In the genomic region with DNA sequence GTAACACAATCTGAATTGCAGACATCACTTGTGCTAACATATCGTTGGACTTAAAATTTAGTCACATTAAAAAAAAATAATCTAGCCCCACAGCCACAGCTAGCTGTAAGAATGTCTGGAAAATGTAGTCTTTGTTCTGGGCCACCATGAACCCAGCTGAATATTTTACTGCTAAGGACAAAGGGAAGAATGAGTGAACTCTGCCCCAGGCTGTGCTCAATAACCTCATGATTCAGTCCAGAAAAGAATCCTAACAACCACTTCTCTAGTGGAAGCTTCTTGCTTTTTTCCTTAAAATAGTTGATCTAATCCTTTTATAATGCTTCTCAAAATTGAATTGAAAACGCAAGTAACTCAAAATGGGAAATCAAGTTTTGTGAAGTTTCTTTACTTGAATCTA, we compare ENCODE assay signal across 22 cellular contexts. TPM values are rescaled to one million over a fixed set of nuclear protein-coding genes. Genes with fewer than 3 reads are reported as not detected.
"Had no signal": no experiment of that assay in that cellular context is flagged by ENCODE, and none has a peak within 500 bp of the region (broad histone marks: within the 10 kb centered on the region; RNA-seq: fewer than 3 reads in every experiment).

No MANE protein-coding gene starts in this region.

- H3K36me3 Mint-ChIP-seq: naive thymus-derived CD4-positive, alpha-beta T cell; WTC11 had no signal

- H3K4me1 Mint-ChIP-seq: activated naive CD4-positive, alpha-beta T cell treated with anti-CD3 and anti-CD28 coated beads, Interleukin-2, amount 50 U/mL, for 24 hours; central memory CD8-positive, alpha-beta T cell; T-helper 17 cell; WTC11 had no signal

- H3K4me3 ChIP-seq: body of pancreas, tibial artery had no signal

- H3K27ac Mint-ChIP-seq: activated CD4-positive, alpha-beta memory T cell treated with anti-CD3 and anti-CD28 coated beads, Interleukin-2, amount 10 ng/mL, durations not matched to agents 7 days and 5 days; activated naive CD4-positive, alpha-beta T cell treated with anti-CD3 and anti-CD28 coated beads, Interleukin-2, amount 50 U/mL, for 24 hours; activated T-cell treated with anti-CD3 and anti-CD28 coated beads, Interleukin-2, amount 50 U/mL, for 24 hours; immature natural killer cell; naive thymus-derived CD4-positive, alpha-beta T cell; T-helper 17 cell; WTC11 had no signal

- H3K4me3 Mint-ChIP-seq: activated CD4-positive, alpha-beta memory T cell treated with anti-CD3 and anti-CD28 coated beads, Interleukin-2, amount 10 ng/mL, durations not matched to agents 7 days and 5 days; activated naive CD4-positive, alpha-beta T cell treated with anti-CD3 and anti-CD28 coated beads, Interleukin-2, amount 50 U/mL, for 24 hours; activated T-cell treated with anti-CD3 and anti-CD28 coated beads, Interleukin-2, amount 50 U/mL, for 24 hours; central memory CD8-positive, alpha-beta T cell; immature natural killer cell; naive thymus-derived CD4-positive, alpha-beta T cell; T-helper 17 cell; WTC11 had no signal

- H3K9me3 Mint-ChIP-seq: activated CD4-positive, alpha-beta memory T cell treated with anti-CD3 and anti-CD28 coated beads, Interleukin-2, amount 10 ng/mL, durations not matched to agents 7 days and 5 days; activated naive CD4-positive, alpha-beta T cell treated with anti-CD3 and anti-CD28 coated beads, Interleukin-2, amount 50 U/mL, for 24 hours; activated T-cell treated with anti-CD3 and anti-CD28 coated beads, Interleukin-2, amount 50 U/mL, for 24 hours; central memory CD8-positive, alpha-beta T cell; naive thymus-derived CD4-positive, alpha-beta T cell; WTC11 had no signal

- DNase-seq: activated CD4-positive, alpha-beta memory T cell treated with anti-CD3 and anti-CD28 coated beads, Interleukin-2, amount 10 ng/mL, durations not matched to agents 7 days and 5 days; activated CD4-positive, alpha-beta T cell treated with anti-CD3 and anti-CD28 coated beads for 4 hours; activated effector memory CD4-positive, alpha-beta T cell treated with Interleukin-2 at 50 U/mL for 16 hours; activated T-cell treated with anti-CD3 and anti-CD28 coated beads, Interleukin-2, amount 50 U/mL, for 24 hours; body of pancreas; cortex of kidney; effector CD8-positive, alpha-beta T cell; immature natural killer cell; naive thymus-derived CD4-positive, alpha-beta T cell; posterior cingulate gyrus; stimulated activated CD4-positive, alpha-beta T cell treated with anti-CD3 and anti-CD28 coated beads, Interleukin-4, amount 100 ng/mL, for 24 hours; stimulated activated naive CD4-positive, alpha-beta T cell; T-helper 17 cell; tibial artery had no signal

- H3K27me3 Mint-ChIP-seq: central memory CD8-positive, alpha-beta T cell had no signal

- ATAC-seq: body of pancreas; foreskin keratinocyte; naive thymus-derived CD4-positive, alpha-beta T cell; T-helper 17 cell; WTC11 had no signal

RNA-seq across cellular contexts. Expression of gene SOSTDC1, which starts 25.6 kb away (rescaled TPM):
- total RNA-seq: activated CD4-positive, alpha-beta memory T cell treated with anti-CD3 and anti-CD28 coated beads, Interleukin-2, amount 10 ng/mL, durations not matched to agents 7 days and 5 days; body of pancreas; foreskin keratinocyte; lung microvascular endothelial cell; mononuclear cell; naive thymus-derived CD4-positive, alpha-beta T cell; subcutaneous adipose tissue; T-helper 17 cell had no signal
- polyA plus RNA-seq: immature natural killer cell; naive thymus-derived CD4-positive, alpha-beta T cell had no signal

RNA-seq across cellular contexts. Expression of gene LRRC72, which starts 35.5 kb away (rescaled TPM):
- total RNA-seq: activated CD4-positive, alpha-beta memory T cell treated with anti-CD3 and anti-CD28 coated beads, Interleukin-2, amount 10 ng/mL, durations not matched to agents 7 days and 5 days; body of pancreas; foreskin keratinocyte; lung microvascular endothelial cell; mononuclear cell; naive thymus-derived CD4-positive, alpha-beta T cell; skeletal muscle tissue; subcutaneous adipose tissue; T-helper 17 cell; WTC11 had no signal
- polyA plus RNA-seq: foreskin keratinocyte; immature natural killer cell; naive thymus-derived CD4-positive, alpha-beta T cell had no signal
